ENCODE assay signal across 21 cellular contexts in genomic region chr16:27437946-27438345, GRCh38. TPM values are rescaled to one million over a fixed set of nuclear protein-coding genes. Genes with fewer than 3 reads are reported as not detected.
A peak's percentile ranks its signal among the peaks of the same experiment; 100 is the strongest.
DNase-seq lines count a peak whose midpoint lies in the region; ATAC-seq lines count a peak whose summit lies in the region.
"Had no signal": no experiment of that assay in that cellular context is flagged by ENCODE, and none has a peak within 500 bp of the region (broad histone marks: within the 10 kb centered on the region; RNA-seq: fewer than 3 reads in every experiment).

No MANE protein-coding gene starts in this region.

- peak overlapping the region; percentile 34 for H3K27ac Mint-ChIP-seq in activated naive CD8-positive, alpha-beta T cell
- H3K27ac Mint-ChIP-seq in activated naive CD8-positive, alpha-beta T cell treated with anti-CD3 and anti-CD28 coated beads, Interleukin-2, amount 50 U/mL, for 24 hours, result no peak overlapping the region
- peak overlapping the region; percentile 19 to 52 for H3K27ac Mint-ChIP-seq in T-cell
- H3K27ac Mint-ChIP-seq: activated T-helper 2 cell treated with anti-CD3 and anti-CD28 coated beads, Interferon-gamma antibody, Interleukin-2, Interleukin-4, amounts not matched to agents 10 μg/mL and 5 μg/mL and 100 μg/mL, durations not matched to agents 14 hours and 24 hours and 36 hours; GM23338; HFFc6; nephron had no signal

- H3K27me3 Mint-ChIP-seq in activated naive CD8-positive, alpha-beta T cell, result no peaks in the 10 kb centered on the region
- H3K27me3 Mint-ChIP-seq in activated naive CD8-positive, alpha-beta T cell treated with anti-CD3 and anti-CD28 coated beads, Interleukin-2, amount 50 U/mL, for 24 hours, result no peaks in the 10 kb centered on the region
- no peaks in the 10 kb centered on the region for H3K27me3 Mint-ChIP-seq in T-cell
- H3K27me3 Mint-ChIP-seq: CD4-positive, alpha-beta memory T cell had no signal

- H3K36me3 Mint-ChIP-seq in activated naive CD8-positive, alpha-beta T cell, result peaks cover 16% of the 10 kb centered on the region
- peaks cover 81% of the 10 kb centered on the region for H3K36me3 Mint-ChIP-seq in activated naive CD8-positive, alpha-beta T cell treated with anti-CD3 and anti-CD28 coated beads, Interleukin-2, amount 50 U/mL, for 24 hours (ENCODE audit: low read depth)
- peaks cover 66% of the 10 kb centered on the region for H3K36me3 Mint-ChIP-seq in T-cell

- no peak for DNase-seq in activated naive CD8-positive, alpha-beta T cell treated with anti-CD3 and anti-CD28 coated beads, Interleukin-2, amount 50 U/mL, for 24 hours
- DNase-seq in T-cell (no peak), left lobe of liver (ENCODE audit: low spot score) (peak; percentile 12), ureter (ENCODE audit: low spot score) (peak; percentile 15), SW480 (ENCODE audit: low spot score) (no peak)
- DNase-seq: activated CD4-positive, alpha-beta T cell treated with anti-CD3 and anti-CD28 coated beads for 1 hour; CD4-positive, alpha-beta memory T cell; cerebellar nuclear complex; DMS153; HFFc6; hypothalamus; midbrain; NCI-H146; NCI-H446; NCI-H774; trophoblast cell had no signal

- H3K4me3 Mint-ChIP-seq in activated naive CD8-positive, alpha-beta T cell, result no peak overlapping the region
- H3K4me3 Mint-ChIP-seq in activated naive CD8-positive, alpha-beta T cell treated with anti-CD3 and anti-CD28 coated beads, Interleukin-2, amount 50 U/mL, for 24 hours, result no peak overlapping the region
- no peak overlapping the region for H3K4me3 Mint-ChIP-seq in T-cell
- H3K4me3 Mint-ChIP-seq: CD4-positive, alpha-beta memory T cell; GM23338; HFFc6; nephron had no signal

- peaks cover 12% of the 10 kb centered on the region for H3K4me1 Mint-ChIP-seq in activated naive CD8-positive, alpha-beta T cell (ENCODE audit: low read depth)
- peaks cover 23% of the 10 kb centered on the region for H3K4me1 Mint-ChIP-seq in activated naive CD8-positive, alpha-beta T cell treated with anti-CD3 and anti-CD28 coated beads, Interleukin-2, amount 50 U/mL, for 24 hours
- H3K4me1 Mint-ChIP-seq in T-cell, result peaks cover 5 to 13% (median 13%) of the 10 kb centered on the region in 3 donors

- CTCF ChIA-PET in T-cell (lab: Charles Lee), result interaction anchor here in 1 of 2 donors (0.5 kb wide), 1 partner anchor 15 kb away, joined by 3 read pairs; no protein-coding TSS in a partner anchor

- no peaks in the 10 kb centered on the region for H3K9me3 Mint-ChIP-seq in activated naive CD8-positive, alpha-beta T cell (ENCODE audit: low read depth)
- no peaks in the 10 kb centered on the region for H3K9me3 Mint-ChIP-seq in activated naive CD8-positive, alpha-beta T cell treated with anti-CD3 and anti-CD28 coated beads, Interleukin-2, amount 50 U/mL, for 24 hours
- H3K9me3 Mint-ChIP-seq in T-cell, result no peaks in the 10 kb centered on the region
- H3K9me3 Mint-ChIP-seq: CD4-positive, alpha-beta memory T cell; HFFc6; nephron had no signal

- no peak for ATAC-seq in activated naive CD8-positive, alpha-beta T cell treated with anti-CD3 and anti-CD28 coated beads, Interleukin-2, amount 50 U/mL, for 24 hours
- no peak for ATAC-seq in T-cell (replicated peaks in 1 of 4)
- no peak for ATAC-seq in left lobe of liver
- ATAC-seq in HG02938 (IDR thresholded peaks at IDR 0.05; ENCODE audit: unreplicated experiment), result no peak
- ATAC-seq: GM23338 had no signal

- POLR2A ChIA-PET in T-cell (lab: Charles Lee), result interaction anchor here in 1 of 2 donors (1.1 kb wide), 1 partner anchor 33 kb away, joined by 11 read pairs; no protein-coding TSS in a partner anchor

RNA-seq across cellular contexts. Expression of gene IL21R, which starts 36.0 kb away (rescaled TPM):
- 10 to 100 TPM; 35.6 to 44.3 (median 38.2) TPM for total RNA-seq in T-cell
- total RNA-seq in left lobe of liver, result 0.33 TPM
- 0.60 TPM for total RNA-seq in ureter

Comparison
In these comparisons a context has a peak if more than half of its experiments do, and no peak if none do; other contexts are left out.
1. DNase-seq: peak in left lobe of liver (single experiment) and ureter (single experiment); none in activated naive CD8-positive, alpha-beta T cell treated with anti-CD3 and anti-CD28 coated beads, Interleukin-2, amount 50 U/mL, for 24 hours (single experiment), T-cell (0 of 34) and SW480 (single experiment).
2. RNA of gene IL21R, which starts 36.0 kb away (total RNA-seq): 35.6 to 44.3 TPM in T-cell; 0.60 TPM in ureter (single experiment) and 0.33 TPM in left lobe of liver (single experiment); every median in the first group is over 10 times any median in the second.